In the genomic region with DNA sequence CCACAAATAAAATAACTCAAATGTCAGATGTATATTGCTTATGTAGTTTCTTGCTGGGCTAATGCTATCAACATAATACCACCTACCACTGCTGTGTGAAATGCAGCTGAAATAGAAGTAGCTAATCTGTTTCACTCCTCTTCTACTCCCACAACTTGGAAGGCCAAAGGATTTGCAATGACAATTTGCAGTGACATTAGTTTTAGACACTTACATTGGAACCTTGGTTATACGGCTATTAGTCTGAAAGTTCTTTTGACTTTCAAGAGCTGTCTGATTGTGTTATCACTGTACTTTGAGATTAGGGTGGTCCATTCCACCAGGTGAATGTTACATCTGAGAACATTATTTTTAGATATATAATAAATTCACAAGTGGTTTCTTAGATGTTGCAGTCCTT, we compare ENCODE assay signal across 20 cellular contexts. TPM values are rescaled to one million over a fixed set of nuclear protein-coding genes. Genes with fewer than 3 reads are reported as not detected.
A peak's percentile ranks its signal among the peaks of the same experiment; 100 is the strongest.
DNase-seq lines count a peak whose midpoint lies in the region; ATAC-seq and TF ChIP-seq lines count a peak whose summit lies in the region.
"Had no signal": no experiment of that assay in that cellular context is flagged by ENCODE, and none has a peak within 500 bp of the region (broad histone marks: within the 10 kb centered on the region; RNA-seq: fewer than 3 reads in every experiment).

No MANE protein-coding gene starts in this region.

- peak overlapping the region; percentile 9 for H3K27ac ChIP-seq in neural progenitor cell
- H3K27ac ChIP-seq: A549 had no signal

- H3K9ac ChIP-seq in neural progenitor cell = no peak overlapping the region

- H3K36me3 Mint-ChIP-seq in neural progenitor cell = no peaks in the 10 kb centered on the region

- intact Hi-C loops in Right ventricle myocardium superior (cut with DNase I) (loop anchor here (10.0 kb wide), 1 partner anchor 67 kb away; no protein-coding TSS in a partner anchor), Right ventricle myocardium inferior (cut with DNase I) (loop anchor here (5.0 kb wide), 1 partner anchor 75 kb away; the partner anchor contains the start of gene SECISBP2L), left ventricle myocardium superior (cut with micrococcal nuclease) (no loop called here), left cardiac atrium (cut with DNase I) (no loop called here)

- no peak for DNase-seq in Right ventricle myocardium superior
- no peak for DNase-seq in Right ventricle myocardium inferior (ENCODE audit: missing footprints)
- no peak for DNase-seq in left ventricle myocardium superior
- no peak for DNase-seq in left cardiac atrium
- no peak for DNase-seq in neural progenitor cell (ENCODE audit: low spot score)
- DNase-seq: 8988T; ACHN; AML-193; C1 segment of cervical spinal cord; Calu3; CD4-positive, alpha-beta memory T cell; COR-L47; DMS53; DMS79 treated with DMSO at 0.1 percent for 48 hours; GF-D8; H9 had no signal

- H3K36me3 ChIP-seq in neural progenitor cell = peaks cover 3% of the 10 kb centered on the region

- no peaks in the 10 kb centered on the region for H4K20me1 ChIP-seq in neural progenitor cell (ENCODE audit: low read depth)

- ATAC-seq in Right ventricle myocardium superior (ENCODE audit: poor library complexity) (peak; percentile 58), Right ventricle myocardium inferior (no peak), left ventricle myocardium superior (peak; percentile 67), left cardiac atrium (no peak), HG03280 (IDR thresholded peaks at IDR 0.05; ENCODE audit: unreplicated experiment) (no peak)
- ATAC-seq: A549, GM23338, HCT116 had no signal

- no peaks in the 10 kb centered on the region for H3K4me1 Mint-ChIP-seq in neural progenitor cell
- H3K4me1 Mint-ChIP-seq: CD4-positive, alpha-beta memory T cell had no signal

- H3K79me2 ChIP-seq in neural progenitor cell (ENCODE audit: low read depth) = no peaks in the 10 kb centered on the region

- H3F3A ChIP-seq in neural progenitor cell (ENCODE audit: low read depth) = no peaks in the 10 kb centered on the region

- no peak overlapping the region for H3K27ac Mint-ChIP-seq in neural progenitor cell
- H3K27ac Mint-ChIP-seq: GM23338, H9 had no signal

- H2AFZ ChIP-seq in neural progenitor cell (replicated peaks) = no peak overlapping the region
- H2AFZ ChIP-seq: GM23338 had no signal

- H3K9me3 ChIP-seq in neural progenitor cell (ENCODE audit: low read depth) = no peaks in the 10 kb centered on the region
- H3K9me3 ChIP-seq: A549 had no signal

- no peak for TF ChIP-seq CTCF in neural progenitor cell (IDR thresholded peaks at IDR 0.05)

- H3K4me3 Mint-ChIP-seq in neural progenitor cell = no peak overlapping the region
- H3K4me3 Mint-ChIP-seq: CD4-positive, alpha-beta memory T cell; GM23338; H9 had no signal

- no peak overlapping the region for H3K4me3 ChIP-seq in neural progenitor cell
- H3K4me3 ChIP-seq: A549, GM23338 had no signal

- H3K9me3 Mint-ChIP-seq in neural progenitor cell = no peaks in the 10 kb centered on the region
- H3K9me3 Mint-ChIP-seq: CD4-positive, alpha-beta memory T cell; GM23338; H9 had no signal

- H3K27me3 ChIP-seq in neural progenitor cell = no peaks in the 10 kb centered on the region

- no peak overlapping the region for H3K4me2 ChIP-seq in neural progenitor cell
- H3K4me2 ChIP-seq: A549, GM23338 had no signal

- H3K27me3 Mint-ChIP-seq in neural progenitor cell (ENCODE audit: insufficient read depth, low read depth) = no peaks in the 10 kb centered on the region
- H3K27me3 Mint-ChIP-seq: CD4-positive, alpha-beta memory T cell had no signal

- no peaks in the 10 kb centered on the region for H3K4me1 ChIP-seq in neural progenitor cell
- H3K4me1 ChIP-seq: A549 had no signal

RNA-seq across cellular contexts. Expression of gene COPS2, which starts 33.5 kb away (rescaled TPM):
- total RNA-seq in Right ventricle myocardium superior (82.4 TPM), Right ventricle myocardium inferior (77.0 TPM), left ventricle myocardium superior (84.6 TPM), left cardiac atrium (10 to 100 TPM; 60.3 to 70.9 TPM), neural progenitor cell (ENCODE audit: low replicate concordance) (86.2 and 163 TPM in 2 replicates)

RNA-seq across cellular contexts. Expression of gene GALK2, which starts 48.1 kb away (rescaled TPM):
- total RNA-seq in Right ventricle myocardium superior = 31.5 TPM
- total RNA-seq in Right ventricle myocardium inferior = 36.5 TPM
- 38.3 TPM for total RNA-seq in left ventricle myocardium superior
- 10 to 100 TPM; 30.1 to 32.1 TPM for total RNA-seq in left cardiac atrium
- total RNA-seq in neural progenitor cell (ENCODE audit: low replicate concordance) = 19.0 and 30.1 TPM in 2 replicates

Comparison
In these comparisons a context has a peak if more than half of its experiments do, and no peak if none do; other contexts are left out.
1. ATAC-seq: peak in Right ventricle myocardium superior (single experiment) and left ventricle myocardium superior (single experiment); none in Right ventricle myocardium inferior (single experiment), left cardiac atrium (0 of 2) and HG03280 (single experiment).
2. intact Hi-C loops: an anchor here in Right ventricle myocardium superior (10.0 kb wide) and Right ventricle myocardium inferior (5.0 kb wide); none called in left ventricle myocardium superior and left cardiac atrium.